ENCODE assay signal across 24 cellular contexts in the genomic region with DNA sequence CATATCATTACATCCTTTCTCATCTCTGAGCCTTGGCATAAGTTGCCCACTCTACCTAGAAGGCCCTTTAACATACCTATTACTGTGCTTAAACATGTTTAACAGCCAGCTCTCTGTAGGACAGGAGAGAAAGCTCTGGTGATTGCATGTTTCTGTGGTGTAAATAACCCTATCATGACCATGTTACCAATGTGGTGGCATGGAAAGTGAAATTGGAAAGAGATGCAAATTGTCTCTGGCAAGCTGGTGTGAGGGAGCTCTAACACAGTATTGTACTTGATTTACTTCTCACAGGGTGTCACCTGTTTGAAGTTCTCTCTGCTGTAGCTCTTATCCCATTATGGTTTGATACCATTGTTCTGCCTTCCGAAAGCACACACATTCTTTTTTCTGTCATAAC.
DNase-seq lines count a peak whose midpoint lies in the region; ATAC-seq and TF ChIP-seq lines count a peak whose summit lies in the region.
"Had no signal": no experiment of that assay in that cellular context is flagged by ENCODE, and none has a peak within 500 bp of the region (broad histone marks: within the 10 kb centered on the region; RNA-seq: fewer than 3 reads in every experiment).

No MANE protein-coding gene starts in this region.

- WGBS in upper lobe of left lung, 2 donors = 83 to 89% methylated on average over 1 of the region's 1 CpG

- DNase-seq in caudate nucleus (lab: John Stamatoyannopoulos, UW) (no peak), substantia nigra (lab: John Stamatoyannopoulos, UW) (no peak), upper lobe of left lung (no peak), pons (ENCODE audit: low spot score) (no peak)
- DNase-seq: activated CD4-positive, alpha-beta T cell treated with anti-CD3 and anti-CD28 coated beads, Interleukin-2, amount 10 ng/mL, durations not matched to agents 7 days and 5 days; activated CD8-positive, alpha-beta memory T cell treated with anti-CD3 and anti-CD28 coated beads, Interleukin-2, amount 50 U/mL, for 48 hours; activated effector memory CD4-positive, alpha-beta T cell treated with anti-CD3 and anti-CD28 coated beads, Interleukin-2, amount 50 U/mL, for 16 hours; foreskin fibroblast; lower lobe of right lung; NCI-H1417; NCI-H526 treated with DMSO at 0.1 percent for 48 hours; OCI-M1; retina; SHP77 treated with DMSO at 0.1 percent for 48 hours; stimulated activated CD4-positive, alpha-beta T cell treated with anti-CD3 and anti-CD28 coated beads, Interleukin-12 subunit alpha, Interleukin-12 subunit beta, amount 100 ng/mL, for 4 hours; stimulated activated CD8-positive, alpha-beta memory T cell treated with anti-CD3 and anti-CD28 coated beads, Interleukin-4, amount 100 ng/mL, for 48 hours had no signal

- no peaks in the 10 kb centered on the region for H3K27me3 ChIP-seq in upper lobe of left lung
- H3K27me3 ChIP-seq: hepatocyte had no signal

- H3K36me3 ChIP-seq in upper lobe of left lung = no peaks in the 10 kb centered on the region
- H3K36me3 ChIP-seq: lower lobe of right lung had no signal

- no peak for TF ChIP-seq EP300 in upper lobe of left lung (IDR thresholded peaks at IDR 0.05)

- ATAC-seq in GM18502 (IDR thresholded peaks at IDR 0.05; ENCODE audit: poor library complexity, unreplicated experiment) (peak; percentile 84), GM19025 (IDR thresholded peaks at IDR 0.05; ENCODE audit: low read depth, unreplicated experiment) (peak; percentile 84), HG02588 (IDR thresholded peaks at IDR 0.05; ENCODE audit: unreplicated experiment) (peak; percentile 54), HG03342 (IDR thresholded peaks at IDR 0.05; ENCODE audit: unreplicated experiment) (peak; percentile 67), upper lobe of left lung (ENCODE audit: low FRiP score in 2 of 2) (no peak)
- ATAC-seq: A549, GM23338, lower lobe of right lung had no signal

- no peaks in the 10 kb centered on the region for H3K4me1 ChIP-seq in upper lobe of left lung
- H3K4me1 ChIP-seq: A549, lower lobe of right lung had no signal

- no peak for TF ChIP-seq CTCF in upper lobe of left lung (IDR thresholded peaks at IDR 0.05)

- no peak overlapping the region for H3K4me3 ChIP-seq in upper lobe of left lung
- H3K4me3 ChIP-seq: A549, GM23338, hepatocyte, lower lobe of right lung had no signal

- no peaks in the 10 kb centered on the region for H3K9me3 ChIP-seq in upper lobe of left lung
- H3K9me3 ChIP-seq: A549, lower lobe of right lung had no signal

- no peak for TF ChIP-seq POLR2A in upper lobe of left lung (IDR thresholded peaks at IDR 0.05)

- no peak overlapping the region for H3K27ac ChIP-seq in caudate nucleus (ENCODE audit: low read depth, low read length)
- no peak overlapping the region for H3K27ac ChIP-seq in substantia nigra (ENCODE audit: low read depth, low read length, poor library complexity, severe bottlenecking)
- no peak overlapping the region for H3K27ac ChIP-seq in upper lobe of left lung
- H3K27ac ChIP-seq: A549, epithelial cell of prostate, hepatocyte, lower lobe of right lung had no signal

Comparison
In these comparisons a context has a peak if more than half of its experiments do, and no peak if none do; other contexts are left out.
1. ATAC-seq: peak in GM18502 (single experiment), GM19025 (single experiment), HG02588 (single experiment) and HG03342 (single experiment); none in upper lobe of left lung (0 of 2).